Comparison of ENCODE assay signal across 10 cellular contexts in the genomic region with DNA sequence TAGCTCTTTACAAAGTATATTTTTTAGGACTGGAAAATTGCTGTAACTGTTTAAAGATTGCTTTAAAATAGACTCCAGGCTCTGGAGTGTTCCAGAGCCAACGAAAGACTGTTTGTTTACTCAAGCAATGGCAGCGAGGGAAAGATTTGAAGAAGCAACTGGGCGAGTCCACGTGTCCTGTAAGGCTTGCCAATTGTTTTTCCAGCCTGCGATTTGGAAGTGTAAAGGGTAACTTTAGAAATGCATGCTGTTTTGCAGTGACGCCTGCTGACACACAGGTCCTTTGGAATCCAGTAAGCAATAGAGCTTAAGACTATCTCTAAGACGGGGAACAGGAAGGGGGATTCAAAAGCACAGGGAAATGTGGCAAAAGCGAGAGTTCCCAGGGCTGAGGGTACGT. TPM values are rescaled to one million over a fixed set of nuclear protein-coding genes. Genes with fewer than 3 reads are reported as not detected.
DNase-seq lines count a peak whose midpoint lies in the region; TF ChIP-seq lines count a peak whose summit lies in the region.
"Had no signal": no experiment of that assay in that cellular context is flagged by ENCODE, and none has a peak within 500 bp of the region (broad histone marks: within the 10 kb centered on the region; RNA-seq: fewer than 3 reads in every experiment).

No MANE protein-coding gene starts in this region.

- H3K27ac ChIP-seq in uterus: peak overlapping the region; percentile 48 to 62

- H3K4me1 ChIP-seq in uterus: peaks cover 0 to 7% of the 10 kb centered on the region in 2 donors

- intact Hi-C loops in uterus (cut with DNase I; ENCODE audit: low total_unique reads): no loop called here

- no peaks in the 10 kb centered on the region for H3K9me3 ChIP-seq in uterus

- peak overlapping the region in 1 of 2 donors; percentile 9 for H3K4me3 ChIP-seq in uterus

- H3K36me3 ChIP-seq in uterus: no peaks in the 10 kb centered on the region

- DNase-seq in NCI-H748 (lab: John Stamatoyannopoulos, UW; ENCODE audit: unreplicated experiment) (peak; percentile 7), NCI-H748 treated with DMSO at 0.1 percent for 48 hours (lab: John Stamatoyannopoulos, UW) (no peak), fibroblast of the conjunctiva (ENCODE audit: low read depth) (peak; percentile 35), myocyte (ENCODE audit: low read depth) (peak; percentile 68), uterus (peak; percentile 23 to 39), GDM1 (lab: John Stamatoyannopoulos, UW) (no peak), NAMALWA (ENCODE audit: low spot score) (no peak), NCI-H2171 (lab: John Stamatoyannopoulos, UW) (no peak)
- DNase-seq: activated effector memory CD4-positive, alpha-beta T cell treated with Interleukin-2 at 50 U/mL for 16 hours had no signal

- TF ChIP-seq CTCF in uterus (IDR thresholded peaks at IDR 0.05): no peak

- no peak for TF ChIP-seq POLR2A in uterus (IDR thresholded peaks at IDR 0.05)

- H3K27me3 ChIP-seq in uterus: no peaks in the 10 kb centered on the region

RNA-seq across cellular contexts. Expression of a gene that starts 55.8 kb away (rescaled TPM):
- 25.1 and 34.1 TPM in 2 replicates for total RNA-seq in myocyte
- polyA plus RNA-seq in myocyte (2012): 27.0 TPM
- 10 to 100 TPM; 11.5 to 73.0 (median 14.5) TPM for total RNA-seq in uterus
- total RNA-seq: OCI-LY7 had no signal

Comparison
In these comparisons a context has a peak if more than half of its experiments do, and no peak if none do; other contexts are left out.
1. DNase-seq: peak in NCI-H748 (single experiment), fibroblast of the conjunctiva (single experiment), myocyte (single experiment) and uterus (2 of 2); none in NCI-H748 treated with DMSO at 0.1 percent for 48 hours (single experiment), GDM1 (single experiment), NAMALWA (single experiment) and NCI-H2171 (single experiment).